ENCODE assay signal across 28 cellular contexts in the genomic region with DNA sequence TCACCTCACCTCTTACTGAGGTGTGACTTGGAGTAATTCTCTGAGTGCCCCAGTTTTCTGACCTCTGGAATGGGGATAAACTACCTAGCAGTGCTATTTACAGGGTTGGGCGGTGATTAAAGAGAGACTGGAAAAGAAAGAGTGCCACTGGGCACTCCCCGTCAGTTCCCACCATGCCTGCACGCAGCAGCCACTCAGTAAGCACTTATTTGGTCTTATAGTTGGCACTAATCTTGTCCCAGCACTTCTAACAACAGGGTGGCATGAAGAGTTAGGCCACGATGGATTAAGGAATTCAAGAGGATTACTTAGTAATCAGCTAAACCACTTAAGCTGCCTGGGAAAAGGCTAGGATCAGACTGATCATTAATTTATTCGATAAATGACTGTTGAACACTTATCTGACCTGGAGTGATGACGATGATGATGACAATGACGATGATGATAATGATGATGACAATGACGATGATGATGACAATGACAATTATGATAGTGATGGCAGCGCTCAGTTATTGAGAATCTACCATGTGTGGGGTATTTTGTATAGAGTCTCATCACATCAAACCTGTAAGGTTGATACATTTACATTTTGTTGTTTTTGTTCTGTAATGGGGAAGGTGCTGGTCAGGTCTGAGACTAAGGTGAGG.
"Had no signal": no experiment of that assay in that cellular context is flagged by ENCODE, and none has a peak within 500 bp of the region (broad histone marks: within the 10 kb centered on the region; RNA-seq: fewer than 3 reads in every experiment).

No MANE protein-coding gene starts in this region.

- DNase-seq: dorsolateral prefrontal cortex; effector CD4-positive, alpha-beta T cell; foreskin fibroblast; gastrocnemius medialis; heart right ventricle; hippocampal formation; left cardiac atrium; left lung; mesenchymal stem cell; mucosa of descending colon; naive B cell; nucleus accumbens; right cardiac atrium; spleen; stimulated activated naive B cell treated with anti-CD40 and anti-IgM and Interleukin-4, amounts not matched to agents 10 μg/mL and 1 μg/mL and 100 μg/mL, for 72 hours; upper lobe of left lung had no signal

- H3K36me3 ChIP-seq: gastrocnemius medialis, heart right ventricle, left lung, prostate gland, spleen, thoracic aorta, tibial nerve, upper lobe of left lung, vagina had no signal

- FAIRE-seq: colon, islet of Langerhans had no signal

- H3K4me3 Mint-ChIP-seq: mesothelial cell of epicardium; natural killer cell treated with Interleukin-12 subunit alpha and Interleukin-12 subunit beta and Interleukin-15 and Interleukin-18, amount 100 ng/mL, for 72 hours; stimulated activated naive B cell treated with anti-CD40 and anti-IgM and Interleukin-4, amounts not matched to agents 10 μg/mL and 1 μg/mL and 100 μg/mL, for 72 hours; stimulated activated naive CD8-positive, alpha-beta T cell treated with anti-CD3 and anti-CD28 coated beads, Interleukin-15, Interleukin-2, amounts not matched to agents 100 ng/mL and 50 ng/mL, for 24 hours had no signal

- H3K4me1 ChIP-seq: prostate gland had no signal

- H3K4me3 ChIP-seq: dorsolateral prefrontal cortex, gastrocnemius medialis, heart right ventricle, left lung, mucosa of descending colon, prostate gland, skin epidermis, spleen, thoracic aorta, tibial nerve, upper lobe of left lung, vagina had no signal

- H3K36me3 Mint-ChIP-seq: mesothelial cell of epicardium; naive B cell; natural killer cell treated with Interleukin-12 subunit alpha and Interleukin-12 subunit beta and Interleukin-15 and Interleukin-18, amount 100 ng/mL, for 72 hours; stimulated activated naive B cell treated with anti-CD40 and anti-IgM and Interleukin-4, amounts not matched to agents 10 μg/mL and 1 μg/mL and 100 μg/mL, for 72 hours had no signal

- H3K27me3 ChIP-seq: dorsolateral prefrontal cortex, gastrocnemius medialis, heart right ventricle, left lung, tibial nerve, upper lobe of left lung, vagina had no signal

- ATAC-seq: esophagus mucosa; gastrocnemius medialis; heart right ventricle; left cardiac atrium; left lung; mucosa of descending colon; right cardiac atrium; stimulated activated naive B cell treated with anti-CD40 and anti-IgM and Interleukin-4, amounts not matched to agents 10 μg/mL and 1 μg/mL and 100 μg/mL, for 72 hours had no signal

- H3K27ac ChIP-seq: dorsolateral prefrontal cortex, epithelial cell of prostate, heart right ventricle, left lung, prostate gland, spleen, thoracic aorta, tibial nerve, upper lobe of left lung, vagina had no signal

- H3K9me3 Mint-ChIP-seq: mesothelial cell of epicardium; naive B cell; natural killer cell treated with Interleukin-12 subunit alpha and Interleukin-12 subunit beta and Interleukin-15 and Interleukin-18, amount 100 ng/mL, for 72 hours; stimulated activated naive B cell treated with anti-CD40 and anti-IgM and Interleukin-4, amounts not matched to agents 10 μg/mL and 1 μg/mL and 100 μg/mL, for 72 hours; stimulated activated naive CD8-positive, alpha-beta T cell treated with anti-CD3 and anti-CD28 coated beads, Interleukin-15, Interleukin-2, amounts not matched to agents 100 ng/mL and 50 ng/mL, for 24 hours had no signal

- H3K9me3 ChIP-seq: gastrocnemius medialis, heart right ventricle, left lung, mucosa of descending colon, prostate gland, spleen, thoracic aorta, tibial nerve, upper lobe of left lung, vagina had no signal

- H3K27ac Mint-ChIP-seq: mesothelial cell of epicardium; natural killer cell treated with Interleukin-12 subunit alpha and Interleukin-12 subunit beta and Interleukin-15 and Interleukin-18, amount 100 ng/mL, for 72 hours; stimulated activated naive B cell treated with anti-CD40 and anti-IgM and Interleukin-4, amounts not matched to agents 10 μg/mL and 1 μg/mL and 100 μg/mL, for 72 hours; stimulated activated naive CD8-positive, alpha-beta T cell treated with anti-CD3 and anti-CD28 coated beads, Interleukin-15, Interleukin-2, amounts not matched to agents 100 ng/mL and 50 ng/mL, for 24 hours had no signal
